27 cellular contexts compared by ENCODE assay signal in the genomic region with DNA sequence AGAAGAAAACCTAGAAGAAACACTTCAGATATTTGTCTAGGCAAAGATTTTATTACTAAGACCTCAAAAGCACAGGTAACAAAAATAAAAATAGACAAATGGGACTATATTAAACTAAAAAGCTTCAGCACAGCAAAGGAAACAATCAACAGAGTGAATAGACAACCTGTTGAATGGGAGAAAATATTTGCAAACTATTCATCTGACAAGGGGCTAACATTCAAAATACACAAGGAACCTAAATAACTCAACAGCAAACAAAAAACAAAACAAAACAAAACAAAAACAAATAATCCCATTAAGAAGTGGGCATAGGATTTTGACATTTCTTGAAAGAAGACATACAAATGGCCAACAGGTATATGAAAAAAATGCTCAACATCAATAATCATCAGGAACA.
"Had no signal": no experiment of that assay in that cellular context is flagged by ENCODE, and none has a peak within 500 bp of the region (broad histone marks: within the 10 kb centered on the region; RNA-seq: fewer than 3 reads in every experiment).

No MANE protein-coding gene starts in this region.

- H3K9me3 ChIP-seq: esophagus squamous epithelium, gastrocnemius medialis, left lung, lower lobe of right lung, mucosa of descending colon had no signal

- H3K4me3 ChIP-seq: coronary artery, dorsolateral prefrontal cortex, esophagus squamous epithelium, gastrocnemius medialis, heart right ventricle, left lung, lower lobe of right lung, mucosa of descending colon had no signal

- H3K4me3 Mint-ChIP-seq: immature natural killer cell, mesothelial cell of epicardium, naive B cell had no signal

- H3K4me1 Mint-ChIP-seq: immature natural killer cell, mesothelial cell of epicardium, naive B cell had no signal

- H3K4me1 ChIP-seq: esophagus squamous epithelium, gastrocnemius medialis, heart right ventricle, left lung, lower lobe of right lung had no signal

- H3K27ac Mint-ChIP-seq: immature natural killer cell, mesothelial cell of epicardium, naive B cell had no signal

- ATAC-seq: esophagus mucosa, gastrocnemius medialis, heart right ventricle, left cardiac atrium, left lung, left ventricle myocardium superior, lower lobe of right lung, mucosa of descending colon had no signal

- H3K27me3 Mint-ChIP-seq: naive B cell had no signal

- DNase-seq: dermis blood vessel endothelial cell; dorsolateral prefrontal cortex; effector CD4-positive, alpha-beta T cell; effector memory CD4-positive, alpha-beta T cell; erythroblast; esophagus squamous epithelium; foreskin fibroblast; foreskin melanocyte; gastrocnemius medialis; glutamatergic neuron; head of caudate nucleus; heart right ventricle; hippocampal formation; immature natural killer cell; left cardiac atrium; left lung; left ventricle myocardium superior; lower lobe of right lung; mesenchymal stem cell; mucosa of descending colon; naive B cell had no signal

- FAIRE-seq: endometrium, keratinocyte had no signal

- H3K27me3 ChIP-seq: esophagus squamous epithelium, gastrocnemius medialis had no signal

- H3K27ac ChIP-seq: coronary artery, dorsolateral prefrontal cortex, epithelial cell of prostate, esophagus squamous epithelium, gastrocnemius medialis, heart right ventricle, left lung, lower lobe of right lung had no signal

- H3K36me3 ChIP-seq: left lung had no signal
